ENCODE assay signal across 8 cellular contexts in the genomic region with DNA sequence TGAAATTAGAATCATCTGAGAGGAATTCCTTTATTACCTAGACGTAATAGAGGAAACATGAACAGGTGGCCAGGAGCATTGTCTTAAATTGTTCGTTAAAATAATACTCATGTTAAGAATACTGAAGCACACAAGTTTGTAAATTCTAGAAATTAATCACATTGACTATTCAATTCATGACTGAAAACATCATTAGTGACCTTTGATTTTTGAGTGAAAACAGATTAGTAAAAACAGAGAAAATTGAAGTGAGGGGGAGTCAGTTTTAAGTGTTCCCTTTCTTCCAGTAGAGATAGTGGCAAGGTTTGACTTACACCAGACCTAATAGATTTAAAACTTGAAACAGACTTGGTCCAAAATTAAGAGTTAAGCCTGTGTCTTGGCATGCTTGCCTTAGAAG. TPM values are rescaled to one million over a fixed set of nuclear protein-coding genes. Genes with fewer than 3 reads are reported as not detected.
DNase-seq lines count a peak whose midpoint lies in the region; ATAC-seq lines count a peak whose summit lies in the region.

No MANE protein-coding gene starts in this region.

- peak overlapping the region; percentile 99 for H3K4me3 Mint-ChIP-seq in T-helper 1 cell treated with Interleukin-12 subunit alpha and Interleukin-12 subunit beta and Interleukin-4 antibody, amounts not matched to agents 30 μg/mL and 1 μg/mL, for 36 hours
- H3K4me3 Mint-ChIP-seq in immature natural killer cell = peak overlapping the region; percentile 97 to 99 (median 99)

- H3K4me1 Mint-ChIP-seq in T-helper 1 cell treated with Interleukin-12 subunit alpha and Interleukin-12 subunit beta and Interleukin-4 antibody, amounts not matched to agents 30 μg/mL and 1 μg/mL, for 36 hours (ENCODE audit: low read depth) = peaks cover 50% of the 10 kb centered on the region
- peaks cover 59 to 75% of the 10 kb centered on the region in 2 donors for H3K4me1 Mint-ChIP-seq in immature natural killer cell

- no peaks in the 10 kb centered on the region for H3K9me3 Mint-ChIP-seq in T-helper 1 cell treated with Interleukin-12 subunit alpha and Interleukin-12 subunit beta and Interleukin-4 antibody, amounts not matched to agents 30 μg/mL and 1 μg/mL, for 36 hours
- H3K9me3 Mint-ChIP-seq in activated naive CD4-positive, alpha-beta T cell treated with anti-CD3 and anti-CD28 coated beads, Interleukin-2, amount 50 U/mL, for 72 hours = no peaks in the 10 kb centered on the region
- no peaks in the 10 kb centered on the region for H3K9me3 Mint-ChIP-seq in immature natural killer cell

- ATAC-seq in activated naive CD4-positive, alpha-beta T cell treated with anti-CD3 and anti-CD28 coated beads, Interleukin-2, amount 50 U/mL, for 72 hours = no peak

- DNase-seq in T-helper 1 cell (no peak), immature natural killer cell (no peak), superior temporal gyrus (ENCODE audit: extremely low spot score) (peak; percentile 27), HPDE6-E6E7 (ENCODE audit: extremely low spot score) (no peak)
- DNase-seq in activated naive CD4-positive, alpha-beta T cell treated with anti-CD3 and anti-CD28 coated beads, Interleukin-2, amount 50 U/mL, for 72 hours (ENCODE audit: low spot score in 2 of 2) = no peak
- DNase-seq in stimulated activated CD8-positive, alpha-beta memory T cell treated with anti-CD3 and anti-CD28 coated beads, Interleukin-4, amount 100 ng/mL, for 48 hours = no peak
- DNase-seq in stimulated activated naive CD4-positive, alpha-beta T cell treated with Interleukin-2 at 50 U/mL for 16 hours (lab: John Stamatoyannopoulos, UW) = no peak

- peak overlapping the region; percentile 94 for H3K27ac Mint-ChIP-seq in T-helper 1 cell treated with Interleukin-12 subunit alpha and Interleukin-12 subunit beta and Interleukin-4 antibody, amounts not matched to agents 30 μg/mL and 1 μg/mL, for 36 hours
- H3K27ac Mint-ChIP-seq in activated naive CD4-positive, alpha-beta T cell treated with anti-CD3 and anti-CD28 coated beads, Interleukin-2, amount 50 U/mL, for 72 hours = peak overlapping the region; percentile 100
- peak overlapping the region; percentile 90 to 100 (median 98) for H3K27ac Mint-ChIP-seq in immature natural killer cell

- peaks cover 10% of the 10 kb centered on the region for H3K36me3 Mint-ChIP-seq in T-helper 1 cell treated with Interleukin-12 subunit alpha and Interleukin-12 subunit beta and Interleukin-4 antibody, amounts not matched to agents 30 μg/mL and 1 μg/mL, for 36 hours (ENCODE audit: low read depth)
- H3K36me3 Mint-ChIP-seq in activated naive CD4-positive, alpha-beta T cell treated with anti-CD3 and anti-CD28 coated beads, Interleukin-2, amount 50 U/mL, for 72 hours = peaks cover 17 to 27% of the 10 kb centered on the region in 2 donors
- H3K36me3 Mint-ChIP-seq in immature natural killer cell = no peaks in the 10 kb centered on the region

- H3K27me3 Mint-ChIP-seq in T-helper 1 cell treated with Interleukin-12 subunit alpha and Interleukin-12 subunit beta and Interleukin-4 antibody, amounts not matched to agents 30 μg/mL and 1 μg/mL, for 36 hours (ENCODE audit: low read depth) = no peaks in the 10 kb centered on the region
- H3K27me3 Mint-ChIP-seq in immature natural killer cell (ENCODE audit: low read depth in 3 of 3) = peaks cover 22 to 34% (median 33%) of the 10 kb centered on the region in 3 donors

RNA-seq across cellular contexts. Expression of a gene that starts 1.4 kb away (rescaled TPM):
- 10 to 100 TPM; 37.7 to 79.7 TPM for total RNA-seq in activated naive CD4-positive, alpha-beta T cell treated with anti-CD3 and anti-CD28 coated beads, Interleukin-2, amount 50 U/mL, for 72 hours
- 10 to 100 TPM in 2 of 3 donors, 1 to 10 TPM in 1; 6.6 to 15.4 (median 10.8) TPM for polyA plus RNA-seq in immature natural killer cell

RNA-seq across cellular contexts. Expression of a gene that starts 4.7 kb away (rescaled TPM):
- 100 to 1,000 TPM; 177 to 422 TPM for total RNA-seq in activated naive CD4-positive, alpha-beta T cell treated with anti-CD3 and anti-CD28 coated beads, Interleukin-2, amount 50 U/mL, for 72 hours
- 100 to 1,000 TPM; 153 to 217 (median 197) TPM for polyA plus RNA-seq in immature natural killer cell

RNA-seq across cellular contexts. Expression of a gene that starts 42.2 kb away (rescaled TPM):
- total RNA-seq in activated naive CD4-positive, alpha-beta T cell treated with anti-CD3 and anti-CD28 coated beads, Interleukin-2, amount 50 U/mL, for 72 hours = 1 to 10 TPM; 4.2 to 5.9 TPM
- polyA plus RNA-seq in immature natural killer cell = under 1 TPM in 1 of 3 donors, not detected in 2; 0.46 TPM
